22 cellular contexts compared by ENCODE assay signal in genomic region chr12:19110541-19110940, GRCh38. TPM values are rescaled to one million over a fixed set of nuclear protein-coding genes. Genes with fewer than 3 reads are reported as not detected.
DNase-seq lines count a peak whose midpoint lies in the region; ATAC-seq, FAIRE-seq and TF ChIP-seq lines count a peak whose summit lies in the region.
"Had no signal": no experiment of that assay in that cellular context is flagged by ENCODE, and none has a peak within 500 bp of the region (broad histone marks: within the 10 kb centered on the region; RNA-seq: fewer than 3 reads in every experiment).

No MANE protein-coding gene starts in this region.

- H3K27me3 ChIP-seq in GM23248 (replicated peaks; ENCODE audit: insufficient read depth) (no peaks in the 10 kb centered on the region), neural progenitor cell (no peaks in the 10 kb centered on the region)
- no peaks in the 10 kb centered on the region for H3K27me3 ChIP-seq in effector memory CD4-positive, alpha-beta T cell (replicated peaks; ENCODE audit: control insufficient read depth, insufficient read depth, low read length, poor library complexity, severe bottlenecking)

- H3K36me3 ChIP-seq in GM23248 (ENCODE audit: low read depth) (no peaks in the 10 kb centered on the region), neural progenitor cell (no peaks in the 10 kb centered on the region)
- no peaks in the 10 kb centered on the region for H3K36me3 ChIP-seq in effector memory CD4-positive, alpha-beta T cell (ENCODE audit: control insufficient read depth, insufficient read depth, low read length)

- DNase-seq in A549 (ENCODE audit: low read depth in 1 of 2, low spot score in 1 of 2) = no peak
- peak; percentile 23 for DNase-seq in GM23248
- peak; percentile 19 to 47 for DNase-seq in cardiac fibroblast (ENCODE audit: low read depth in 2 of 2)
- no peak for DNase-seq in neural progenitor cell (ENCODE audit: low spot score)
- DNase-seq in NCI-H1930 (lab: John Stamatoyannopoulos, UW) = no peak
- no peak for DNase-seq in effector memory CD4-positive, alpha-beta T cell
- no peak for DNase-seq in substantia nigra (lab: John Stamatoyannopoulos, UW)
- DNase-seq: 8988T; C1 segment of cervical spinal cord; CD4-positive, alpha-beta memory T cell; COR-L47; NCI-H1092 treated with DMSO at 0.1 percent for 48 hours; NCI-H146; NCI-H2029; NCI-H446 treated with DMSO at 0.1 percent for 48 hours; NCI-H526 treated with DMSO at 0.1 percent for 48 hours; SHP77 treated with DMSO at 0.1 percent for 48 hours had no signal

- H3K27ac ChIP-seq in A549 = no peak overlapping the region
- H3K27ac ChIP-seq in GM23248 = no peak overlapping the region
- no peak overlapping the region for H3K27ac ChIP-seq in neural progenitor cell
- H3K27ac ChIP-seq in effector memory CD4-positive, alpha-beta T cell (ENCODE audit: insufficient read depth, low read length, poor library complexity, severe bottlenecking) = no peak overlapping the region
- H3K27ac ChIP-seq in substantia nigra (ENCODE audit: low read depth, low read length, poor library complexity, severe bottlenecking) = no peak overlapping the region

- no peak overlapping the region for H3K4me3 Mint-ChIP-seq in neural progenitor cell
- H3K4me3 Mint-ChIP-seq: CD4-positive, alpha-beta memory T cell had no signal

- CTCF ChIA-PET in A549 (lab: Yijun Ruan, JAX) = no interaction called here

- H3K4me2 ChIP-seq in A549 = no peak overlapping the region
- H3K4me2 ChIP-seq in GM23248 (ENCODE audit: unreplicated experiment) = no peak overlapping the region
- H3K4me2 ChIP-seq in neural progenitor cell = no peak overlapping the region

- POLR2A ChIA-PET in A549 (lab: Yijun Ruan, JAX) = no interaction called here

- in situ Hi-C loops in GM23248 (cut with MboI) = no loop called here

- H3K4me3 ChIP-seq in A549 (no peak overlapping the region), GM23248 (no peak overlapping the region), cardiac fibroblast (replicated peaks in 1 of 2; ENCODE audit: low read depth in 2 of 2, low read length in 2 of 2) (no peak overlapping the region), neural progenitor cell (no peak overlapping the region)
- H3K4me3 ChIP-seq in effector memory CD4-positive, alpha-beta T cell (ENCODE audit: insufficient read depth, low read depth, low read length, poor library complexity, severe bottlenecking) = no peak overlapping the region
- H3K4me3 ChIP-seq: GM12878 had no signal

- H3K79me2 ChIP-seq in GM23248 (ENCODE audit: insufficient read depth) (no peaks in the 10 kb centered on the region), neural progenitor cell (ENCODE audit: low read depth) (no peaks in the 10 kb centered on the region)

- no peaks in the 10 kb centered on the region for H3K4me1 ChIP-seq in A549
- no peaks in the 10 kb centered on the region; the same call in 1 of the 2 replicates for H3K4me1 ChIP-seq in GM23248 (ENCODE audit: insufficient read depth)
- H3K4me1 ChIP-seq in neural progenitor cell = peaks cover 6% of the 10 kb centered on the region
- no peaks in the 10 kb centered on the region for H3K4me1 ChIP-seq in effector memory CD4-positive, alpha-beta T cell (ENCODE audit: control insufficient read depth, insufficient read depth, low read length, poor library complexity, severe bottlenecking)

- H3K9me3 Mint-ChIP-seq in neural progenitor cell = peaks cover 15% of the 10 kb centered on the region
- H3K9me3 Mint-ChIP-seq: CD4-positive, alpha-beta memory T cell had no signal

- H4K20me1 ChIP-seq in GM23248 (ENCODE audit: insufficient read depth) = no peaks in the 10 kb centered on the region
- no peaks in the 10 kb centered on the region for H4K20me1 ChIP-seq in neural progenitor cell (ENCODE audit: low read depth)

- no peaks in the 10 kb centered on the region for H3K9me2 ChIP-seq in GM23248 (ENCODE audit: insufficient read depth)

- TF ChIP-seq CTCF in A549 (IDR thresholded peaks at IDR 0.05) (no peak), cardiac fibroblast (IDR thresholded peaks at IDR 0.05; ENCODE audit: low read depth, low read length) (no peak), neural progenitor cell (IDR thresholded peaks at IDR 0.05) (no peak)

- peaks cover 28% of the 10 kb centered on the region for H3K4me1 Mint-ChIP-seq in neural progenitor cell
- H3K4me1 Mint-ChIP-seq: CD4-positive, alpha-beta memory T cell had no signal

- no peaks in the 10 kb centered on the region for H3K9me3 ChIP-seq in A549
- no peaks in the 10 kb centered on the region for H3K9me3 ChIP-seq in GM23248 (ENCODE audit: low read depth)
- no peaks in the 10 kb centered on the region for H3K9me3 ChIP-seq in neural progenitor cell (ENCODE audit: low read depth)
- no peaks in the 10 kb centered on the region for H3K9me3 ChIP-seq in effector memory CD4-positive, alpha-beta T cell (ENCODE audit: control insufficient read depth, low read length)

- H3K9ac ChIP-seq in GM23248 (no peak overlapping the region), neural progenitor cell (no peak overlapping the region)

- H3K36me3 Mint-ChIP-seq in neural progenitor cell = peaks cover 4% of the 10 kb centered on the region
- H3K36me3 Mint-ChIP-seq: CD4-positive, alpha-beta memory T cell had no signal

- WGBS in A549 (ENCODE audit: missing lambda C conversion rate) = 61% methylated on average over 2 of the region's 2 CpGs
- WGBS in GM23248 (ENCODE audit: low coverage in 1 of 2, low lambda C conversion rate in 2 of 2, missing lambda C conversion rate in 2 of 2), 2 experiments = 77 to 78% methylated on average over 2 of the region's 2 CpGs

- no peak for FAIRE-seq in A549 (lab: Jason Lieb, UNC)
- FAIRE-seq: G401.6, GM12878, H54 had no signal

- no peaks in the 10 kb centered on the region for H3F3A ChIP-seq in GM23248 (ENCODE audit: insufficient read depth)
- no peaks in the 10 kb centered on the region for H3F3A ChIP-seq in neural progenitor cell (ENCODE audit: low read depth)

- no peak overlapping the region for H2AFZ ChIP-seq in GM23248
- H2AFZ ChIP-seq in neural progenitor cell (replicated peaks) = no peak overlapping the region

- ATAC-seq in A549 = no peak
- ATAC-seq in GM19455 (IDR thresholded peaks at IDR 0.05; ENCODE audit: unreplicated experiment) = no peak
- ATAC-seq: GM12878, Panc1 had no signal

- TF ChIP-seq POLR2A in A549 (IDR thresholded peaks at IDR 0.05; ENCODE audit: low read length) = no peak

- no peak for TF ChIP-seq EP300 in A549 (IDR thresholded peaks at IDR 0.05)

- peak overlapping the region; percentile 17 for H3K27ac Mint-ChIP-seq in neural progenitor cell
- H3K27ac Mint-ChIP-seq: CD4-positive, alpha-beta memory T cell had no signal

- peaks cover 2% of the 10 kb centered on the region for H3K27me3 Mint-ChIP-seq in neural progenitor cell (ENCODE audit: insufficient read depth, low read depth)

- TF ChIP-seq RAD21 in A549 (conservative IDR thresholded peaks at IDR 0.05 in 1 of 2, IDR thresholded peaks at IDR 0.05 in 1 of 2) = no peak

TF ChIP-seq in A549, 52 proteins besides CTCF, POLR2A, EP300 and RAD21:
- TF ChIP-seq PHF8 (IDR thresholded peaks at IDR 0.05; ENCODE audit: borderline replicate concordance, low read depth) (0 out of 2 replicates have a peak, but pooled peaks have one; percentile 16), POLR2AphosphoS2 (conservative IDR thresholded peaks at IDR 0.05; ENCODE audit: low read length) (no peak)

RNA-seq across cellular contexts. Expression of gene PLEKHA5, which starts 19.0 kb away (rescaled TPM):
- polyA plus RNA-seq in A549 (2011; rRNA removed) (13.2 and 14.0 TPM in 2 replicates), A549 (2017; fragmentation: RNase III; extraction: RNeasy Plus Mini Kit Qiagen cat#74134 plus additional on column Dnase treatment) (6.1 to 8.6 TPM (median 7.6 TPM) in 3 replicates), GM23248 (2016; fragmentation: Nextera tagmentation; extraction: Ambion mirVana) (9.1 and 10.0 TPM in 2 replicates)
- 2.7 and 2.9 TPM in 2 replicates for polyA plus RNA-seq in A549 (2012; cell fraction: cytosol; rRNA removed)
- 2.6 and 3.6 TPM in 2 replicates for polyA plus RNA-seq in A549 (2012; cell fraction: nucleus; rRNA removed)
- polyA minus RNA-seq in A549 (2011; rRNA and poly(A)+ RNA removed) = 9.9 and 11.5 TPM in 2 replicates
- 12.1 and 12.4 TPM in 2 replicates for total RNA-seq in GM23248 (2014; rRNA removed; shearing (Covaris generic))
- 52.7 and 86.7 TPM in 2 replicates for total RNA-seq in neural progenitor cell (ENCODE audit: low replicate concordance)

Comparison
In these comparisons a context has a peak if more than half of its experiments do, and no peak if none do; other contexts are left out.
1. DNase-seq: peak in GM23248 (single experiment) and cardiac fibroblast (2 of 2); none in A549 (0 of 2), neural progenitor cell (single experiment), NCI-H1930 (0 of 2), effector memory CD4-positive, alpha-beta T cell (0 of 3) and substantia nigra (0 of 49).